ENCODE assay signal across 24 cellular contexts in genomic region chr4:98741952-98742351, GRCh38.
A peak's percentile ranks its signal among the peaks of the same experiment; 100 is the strongest.
DNase-seq lines count a peak whose midpoint lies in the region; ATAC-seq, FAIRE-seq and TF ChIP-seq lines count a peak whose summit lies in the region.
"Had no signal": no experiment of that assay in that cellular context is flagged by ENCODE, and none has a peak within 500 bp of the region (broad histone marks: within the 10 kb centered on the region; RNA-seq: fewer than 3 reads in every experiment).

No MANE protein-coding gene starts in this region.

- TF ChIP-seq EP300 in A549 (IDR thresholded peaks at IDR 0.05), result no peak

- DNase-seq in A549 (ENCODE audit: low read depth in 1 of 2, low spot score in 1 of 2), result no peak
- peak; percentile 1 for DNase-seq in NCI-H69 (lab: John Stamatoyannopoulos, UW)
- DNase-seq in endodermal cell, result no peak
- DNase-seq in DMS 273 (lab: John Stamatoyannopoulos, UW; ENCODE audit: unreplicated experiment), result no peak
- no peak for DNase-seq in LoVo (ENCODE audit: low spot score)
- DNase-seq: ACHN; AML-193; BE2C; CD4-positive, alpha-beta T cell; CD8-positive, alpha-beta memory T cell; DMS53; DMS79 treated with DMSO at 0.1 percent for 48 hours; GF-D8; GM23248; H7 had no signal

- POLR2A ChIA-PET in A549 (lab: Yijun Ruan, JAX), result no interaction called here

- no peak overlapping the region for H3K4me3 Mint-ChIP-seq in endodermal cell
- H3K4me3 Mint-ChIP-seq: CD14-positive monocyte; CD4-positive, alpha-beta T cell; CD8-positive, alpha-beta memory T cell had no signal

- H3K9me3 ChIP-seq in A549 (no peaks in the 10 kb centered on the region), endodermal cell (ENCODE audit: control insufficient read depth, low read length) (peaks cover 6% of the 10 kb centered on the region)
- H3K9me3 ChIP-seq: BE2C had no signal

- no peak overlapping the region for H3K9ac ChIP-seq in endodermal cell (ENCODE audit: extremely low read depth, low read length, poor library complexity, severe bottlenecking)
- H3K9ac ChIP-seq: BLaER1 treated with 17β-estradiol and CSF1 and Interleukin-3, amounts not matched to agents 10 nM and 100 nM; GM23248 had no signal

- peak overlapping the region; percentile 32; the same call in 2 of the 3 replicates for H3K4me3 ChIP-seq in A549
- no peak overlapping the region for H3K4me3 ChIP-seq in endodermal cell (ENCODE audit: low read length)
- H3K4me3 ChIP-seq: BLaER1 treated with 17β-estradiol and CSF1 and Interleukin-3, amounts not matched to agents 10 nM and 100 nM; GM23248 had no signal

- H3K36me3 Mint-ChIP-seq in endodermal cell (ENCODE audit: low read depth), result no peaks in the 10 kb centered on the region
- H3K36me3 Mint-ChIP-seq: CD14-positive monocyte had no signal

- no peak for TF ChIP-seq CTCF in A549 (IDR thresholded peaks at IDR 0.05)
- TF ChIP-seq CTCF in endodermal cell (conservative IDR thresholded peaks at IDR 0.05), result peak; percentile 16

- no peak overlapping the region for H3K27ac Mint-ChIP-seq in endodermal cell
- H3K27ac Mint-ChIP-seq: CD14-positive monocyte; CD4-positive, alpha-beta T cell; CD8-positive, alpha-beta memory T cell had no signal

- ATAC-seq in A549 (peak in 1 of 2 experiments; percentile 60; a peak in 3 of 6 replicates), GM19455 (IDR thresholded peaks at IDR 0.05; ENCODE audit: unreplicated experiment) (no peak)
- ATAC-seq: HCT116 had no signal

- peaks cover 10% of the 10 kb centered on the region for H3K9me3 Mint-ChIP-seq in endodermal cell

- no peaks in the 10 kb centered on the region for H3K27me3 Mint-ChIP-seq in endodermal cell (ENCODE audit: insufficient read depth)
- H3K27me3 Mint-ChIP-seq: CD4-positive, alpha-beta T cell had no signal

- H3K27me3 ChIP-seq in endodermal cell (ENCODE audit: control insufficient read depth, insufficient read depth, low read length, poor library complexity, severe bottlenecking), result no peaks in the 10 kb centered on the region
- H3K27me3 ChIP-seq: BE2C; BLaER1 treated with 17β-estradiol and CSF1 and Interleukin-3, amounts not matched to agents 10 nM and 100 nM had no signal

- FAIRE-seq in A549 (lab: Jason Lieb, UNC), result no peak
- FAIRE-seq: A204.1, D721Med, GM12891, GM18507, H1 had no signal

- 21% methylated on average over 7 of the region's 7 CpGs for WGBS in A549 (ENCODE audit: missing lambda C conversion rate)
- WGBS in endodermal cell (ENCODE audit: insufficient coverage in 1 of 2, insufficient read length in 1 of 2), 2 experiments, result 82 to 85% methylated on average over 6 to 7 of the region's 7 CpGs

- H3K4me1 ChIP-seq in A549 (no peaks in the 10 kb centered on the region), endodermal cell (ENCODE audit: control insufficient read depth, insufficient read depth, low read length) (peaks cover 4% of the 10 kb centered on the region)
- H3K4me1 ChIP-seq: BE2C; BLaER1 treated with 17β-estradiol and CSF1 and Interleukin-3, amounts not matched to agents 10 nM and 100 nM had no signal

- H3K36me3 ChIP-seq in endodermal cell (ENCODE audit: control insufficient read depth, insufficient read depth, low read length), result no peaks in the 10 kb centered on the region
- H3K36me3 ChIP-seq: BE2C; BLaER1 treated with 17β-estradiol and CSF1 and Interleukin-3, amounts not matched to agents 10 nM and 100 nM had no signal

- H3K27ac ChIP-seq in A549, result no peak overlapping the region
- H3K27ac ChIP-seq in endodermal cell (ENCODE audit: low read depth, low read length), result no peak overlapping the region
- H3K27ac ChIP-seq: BLaER1 treated with 17β-estradiol and CSF1 and Interleukin-3, amounts not matched to agents 10 nM and 100 nM; GM23248 had no signal

- CTCF ChIA-PET in A549 (lab: Yijun Ruan, JAX), result interaction anchor here (0.6 to 1.1 kb wide), 3 partner anchors 16 to 187 kb away, joined by 3 read pairs; partner anchors contain the start of gene EIF4E

- H3K4me1 Mint-ChIP-seq in endodermal cell, result peaks cover 4% of the 10 kb centered on the region
- H3K4me1 Mint-ChIP-seq: CD14-positive monocyte; CD8-positive, alpha-beta memory T cell had no signal

- H3K4me2 ChIP-seq in A549, result peak overlapping the region; percentile 38; the same call in 2 of the 3 replicates
- H3K4me2 ChIP-seq: BLaER1 treated with 17β-estradiol and CSF1 and Interleukin-3, amounts not matched to agents 10 nM and 100 nM had no signal

- TF ChIP-seq POLR2A in A549 (IDR thresholded peaks at IDR 0.05; ENCODE audit: low read length), result no peak

- TF ChIP-seq RAD21 in A549 (conservative IDR thresholded peaks at IDR 0.05 in 1 of 2, IDR thresholded peaks at IDR 0.05 in 1 of 2), result no peak

TF ChIP-seq in A549, 52 proteins besides CTCF, POLR2A, EP300 and RAD21:
- TF ChIP-seq HOXA7 (CRISPR knock-in tag; IDR thresholded peaks at IDR 0.05), result no peak
- no peak for TF ChIP-seq TFCP2L1 (CRISPR knock-in tag; IDR thresholded peaks at IDR 0.05)
- TF ChIP-seq, protein P1, sequence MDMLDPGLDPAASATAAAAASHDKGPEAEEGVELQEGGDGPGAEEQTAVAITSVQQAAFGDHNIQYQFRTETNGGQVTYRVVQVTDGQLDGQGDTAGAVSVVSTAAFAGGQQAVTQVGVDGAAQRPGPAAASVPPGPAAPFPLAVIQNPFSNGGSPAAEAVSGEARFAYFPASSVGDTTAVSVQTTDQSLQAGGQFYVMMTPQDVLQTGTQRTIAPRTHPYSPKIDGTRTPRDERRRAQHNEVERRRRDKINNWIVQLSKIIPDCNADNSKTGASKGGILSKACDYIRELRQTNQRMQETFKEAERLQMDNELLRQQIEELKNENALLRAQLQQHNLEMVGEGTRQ (IDR thresholded peaks at IDR 0.05), result no peak
- TF ChIP-seq, protein P2, sequence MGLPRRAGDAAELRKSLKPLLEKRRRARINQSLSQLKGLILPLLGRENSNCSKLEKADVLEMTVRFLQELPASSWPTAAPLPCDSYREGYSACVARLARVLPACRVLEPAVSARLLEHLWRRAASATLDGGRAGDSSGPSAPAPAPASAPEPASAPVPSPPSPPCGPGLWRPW (IDR thresholded peaks at IDR 0.05), result no peak
